ENCODE assay signal across 19 cellular contexts in genomic region chr9:69319324-69320040, GRCh38. TPM values are rescaled to one million over a fixed set of nuclear protein-coding genes. Genes with fewer than 3 reads are reported as not detected.
DNase-seq lines count a peak whose midpoint lies in the region; ATAC-seq, FAIRE-seq and TF ChIP-seq lines count a peak whose summit lies in the region.
"Had no signal": no experiment of that assay in that cellular context is flagged by ENCODE, and none has a peak within 500 bp of the region (broad histone marks: within the 10 kb centered on the region; RNA-seq: fewer than 3 reads in every experiment).

No MANE protein-coding gene starts in this region.

- peak; percentile 13 for FAIRE-seq in H1 (lab: Jason Lieb, UNC)
- FAIRE-seq: H54 had no signal

- no peak overlapping the region for H3K56ac ChIP-seq in H1 (replicated peaks; ENCODE audit: insufficient read length, low read depth, low read length)

- no peak overlapping the region for H4K5ac ChIP-seq in H1 (ENCODE audit: insufficient read length, low read depth, low read length)

- H3K36me3 ChIP-seq in GM23338 (ENCODE audit: insufficient read depth) (0 out of 2 replicates have a peak, but pooled peaks cover 3% of the 10 kb centered on the region), HEK293 (ENCODE audit: control insufficient read depth in 2 of 2, insufficient read depth in 1 of 2, low read length in 2 of 2) (no peaks in the 10 kb centered on the region), H1 (ENCODE audit: control insufficient read depth in 2 of 4, insufficient read depth in 4 of 4, low read length in 3 of 4) (no peaks in the 10 kb centered on the region), left lung (no peaks in the 10 kb centered on the region), SK-N-SH (replicated peaks in 1 of 2; ENCODE audit: control insufficient read depth in 1 of 2, insufficient read depth in 2 of 2, low read length in 1 of 2) (no peaks in the 10 kb centered on the region)

- intact Hi-C loops in left lung (cut with DNase I): no loop called here

- H2AFZ ChIP-seq in GM23338 (peak overlapping the region; percentile 88), H1 (ENCODE audit: low read length) (peak overlapping the region; percentile 26; the same call in 1 of the 2 replicates), SK-N-SH (ENCODE audit: low read depth) (no peak overlapping the region)

- H3K9me3 ChIP-seq in HEK293 (ENCODE audit: control insufficient read depth, insufficient read depth, low read depth, low read length) (no peaks in the 10 kb centered on the region), H1 (ENCODE audit: insufficient read depth in 2 of 2, low read depth in 1 of 2, low read length in 1 of 2) (peaks cover 0 to 3% of the 10 kb centered on the region in 2 experiments; a peak in 3 of 4 replicates), left lung (no peaks in the 10 kb centered on the region), SK-N-SH (no peaks in the 10 kb centered on the region)
- H3K9me3 ChIP-seq: Caco-2 had no signal

- peak overlapping the region; percentile 32 for H3K4ac ChIP-seq in H1 (replicated peaks; ENCODE audit: insufficient read length, low read depth, low read length)

- H2AK5ac ChIP-seq in H1 (ENCODE audit: low read depth, low read length): no peak overlapping the region

- H3K27me3 ChIP-seq in GM23338 (ENCODE audit: insufficient read depth): peaks cover 20% of the 10 kb centered on the region
- peaks cover 0 to 7% (median under 1%) of the 10 kb centered on the region in 4 experiments; a peak in 1 of 7 replicates for H3K27me3 ChIP-seq in H1 (replicated peaks in 1 of 4; ENCODE audit: control insufficient read depth in 3 of 4, extremely low read depth in 1 of 4, insufficient read depth in 3 of 4, low read length in 3 of 4)
- H3K27me3 ChIP-seq in left lung: peaks cover 2 to 19% of the 10 kb centered on the region in 2 donors
- peaks cover 47% of the 10 kb centered on the region for H3K27me3 ChIP-seq in SK-N-SH (ENCODE audit: insufficient read depth)

- peaks cover 30% of the 10 kb centered on the region for H3K4me1 Mint-ChIP-seq in GM23338
- H3K4me1 Mint-ChIP-seq: CD4-positive, CD25-positive, alpha-beta regulatory T cell had no signal

- H2BK120ac ChIP-seq in H1 (replicated peaks; ENCODE audit: low read depth, low read length): no peak overlapping the region

- peaks cover 20% of the 10 kb centered on the region for H3K9me3 Mint-ChIP-seq in GM23338

- H3K4me3 ChIP-seq in GM23338: no peak overlapping the region; the same call in 1 of the 2 replicates
- H3K4me3 ChIP-seq in HEK293 (ENCODE audit: low read depth, low read length): no peak overlapping the region
- no peak overlapping the region for H3K4me3 ChIP-seq in H1 (ENCODE audit: extremely low read depth in 1 of 4, insufficient read depth in 2 of 4, low read depth in 3 of 4, low read length in 4 of 4)
- H3K4me3 ChIP-seq in left lung: no peak overlapping the region
- H3K4me3 ChIP-seq in SK-N-SH (ENCODE audit: low read depth in 2 of 2, low read length in 1 of 2): no peak overlapping the region

- peak overlapping the region; percentile 59 for H3K4me2 ChIP-seq in GM23338
- H3K4me2 ChIP-seq in H1 (ENCODE audit: insufficient read depth in 1 of 2, low read depth in 2 of 2, low read length in 2 of 2): no peak overlapping the region; a peak in 1 of 4 replicates
- no peak overlapping the region for H3K4me2 ChIP-seq in SK-N-SH

- H3K23me2 ChIP-seq in H1 (ENCODE audit: low read depth, low read length): peaks cover 2% of the 10 kb centered on the region; the same call in 1 of the 2 replicates

- TF ChIP-seq RAD21 in H1 (IDR thresholded peaks at IDR 0.05 in 1 of 2, conservative IDR thresholded peaks at IDR 0.05 in 1 of 2; ENCODE audit: low read depth in 2 of 2, low read length in 2 of 2): no peak
- TF ChIP-seq RAD21 in SK-N-SH (IDR thresholded peaks at IDR 0.05; ENCODE audit: low read length): no peak

- CTCF ChIA-PET in HEK293 (lab: Yijun Ruan, JAX): interaction anchor here (0.7 to 0.9 kb wide), 2 partner anchors 138 to 283 kb away, joined by 4 to 5 read pairs; no protein-coding TSS in a partner anchor
- CTCF ChIA-PET in H1 (lab: Charles Lee; ENCODE audit: partially characterized antibody): interaction anchor here (1.0 to 3.2 kb wide), 4 partner anchors 10 to 162 kb away, joined by 3 to 24 read pairs (median 4); no protein-coding TSS in a partner anchor
- CTCF ChIA-PET in SK-N-SH (lab: Yijun Ruan, JAX): no interaction called here

- H3K79me2 ChIP-seq in GM23338 (replicated peaks; ENCODE audit: insufficient read depth) (no peaks in the 10 kb centered on the region), H1 (ENCODE audit: control insufficient read depth in 1 of 2, insufficient read depth in 2 of 2, low read length in 2 of 2) (no peaks in the 10 kb centered on the region), SK-N-SH (ENCODE audit: insufficient read depth) (no peaks in the 10 kb centered on the region)

- H3K27ac Mint-ChIP-seq in GM23338: no peak overlapping the region; the same call in 1 of the 2 replicates
- H3K27ac Mint-ChIP-seq: CD4-positive, CD25-positive, alpha-beta regulatory T cell had no signal

- H3K9me2 ChIP-seq in GM23338 (ENCODE audit: insufficient read depth) (peaks cover 4% of the 10 kb centered on the region), SK-N-SH (no peaks in the 10 kb centered on the region)

- H3K4me3 Mint-ChIP-seq in GM23338: no peak overlapping the region
- H3K4me3 Mint-ChIP-seq: CD4-positive, CD25-positive, alpha-beta regulatory T cell had no signal

- ATAC-seq in GM23338 (no peak), left lung (no peak)

- H4K8ac ChIP-seq in H1 (ENCODE audit: extremely low read depth, insufficient read depth, low read length): no peak overlapping the region; the same call in 1 of the 2 replicates

- H3K79me1 ChIP-seq in H1 (ENCODE audit: low read depth, low read length): no peaks in the 10 kb centered on the region

- H2BK12ac ChIP-seq in H1 (ENCODE audit: low read depth, low read length): no peak overlapping the region

- no peak overlapping the region for H3K14ac ChIP-seq in H1 (ENCODE audit: insufficient read length)

- no peak for TF ChIP-seq POLR2A in H1 (IDR thresholded peaks at IDR 0.05; ENCODE audit: control extremely low read depth in 1 of 2, low read depth in 2 of 2, low read length in 2 of 2)

- H3F3A ChIP-seq in GM23338 (replicated peaks; ENCODE audit: low read depth): no peaks in the 10 kb centered on the region
- H3F3A ChIP-seq in SK-N-SH (replicated peaks; ENCODE audit: insufficient read depth): no peaks in the 10 kb centered on the region

- H2BK5ac ChIP-seq in H1 (ENCODE audit: low read depth, low read length): no peak overlapping the region; the same call in 1 of the 2 replicates

- H3K4me1 ChIP-seq in GM23338 (ENCODE audit: insufficient read depth): peaks cover 27% of the 10 kb centered on the region
- no peaks in the 10 kb centered on the region for H3K4me1 ChIP-seq in HEK293 (ENCODE audit: control insufficient read depth, insufficient read depth, low read length)
- peaks cover 0 to 9% (median 6%) of the 10 kb centered on the region in 4 experiments; a peak in 4 of 7 replicates for H3K4me1 ChIP-seq in H1 (replicated peaks in 1 of 4; ENCODE audit: control insufficient read depth in 3 of 4, insufficient read depth in 4 of 4, low read length in 3 of 4)
- H3K4me1 ChIP-seq in left lung: no peaks in the 10 kb centered on the region
- no peaks in the 10 kb centered on the region; a peak in 1 of 4 replicates for H3K4me1 ChIP-seq in SK-N-SH (ENCODE audit: control insufficient read depth in 1 of 2, insufficient read depth in 2 of 2, low read depth in 1 of 2, low read length in 1 of 2)
- H3K4me1 ChIP-seq: Caco-2 had no signal

- no peak for DNase-seq in GM23338 (ENCODE audit: low spot score)
- DNase-seq in NCI-H345 treated with DMSO at 0.1 percent for 48 hours (lab: John Stamatoyannopoulos, UW; ENCODE audit: unreplicated experiment): peak; percentile 31
- DNase-seq in H1 (ENCODE audit: low read depth in 1 of 2, low spot score in 2 of 2): no peak
- DNase-seq in left lung: no peak
- DNase-seq in SK-N-SH: no peak
- no peak for DNase-seq in CD1c-positive myeloid dendritic cell (ENCODE audit: extremely low spot score)
- DNase-seq: Caco-2; CD4-positive, CD25-positive, alpha-beta regulatory T cell; DMS153; EL; KBM-7; NCI-H2081 treated with DMSO at 0.1 percent for 48 hours; NCI-H524; OCI-M1; SIG-M5; SW 1271 had no signal

- WGBS in H1 (ENCODE audit: extremely low coverage in 1 of 2, insufficient coverage in 1 of 2, insufficient read length in 1 of 2, insufficient replicate concordance in 2 of 2, low coverage in 1 of 2, low lambda C conversion rate in 2 of 2, missing lambda C conversion rate in 1 of 2), 2 experiments: 66% methylated on average over 6 of the region's 6 CpGs; no CpG with 5 or more reads in 1 of the 2 experiments
- WGBS in SK-N-SH (ENCODE audit: low lambda C conversion rate): 43% methylated on average over 6 of the region's 6 CpGs

- no peak overlapping the region for H3K23ac ChIP-seq in H1 (ENCODE audit: insufficient read length)

- POLR2A ChIA-PET in HEK293 (lab: Yijun Ruan, JAX): no interaction called here
- POLR2A ChIA-PET in H1 (lab: Charles Lee; ENCODE audit: partially characterized antibody): interaction anchor here (0.5 to 5.7 kb wide), 6 partner anchors 8 to 1101 kb away, joined by 3 to 48 read pairs (median 4); no protein-coding TSS in a partner anchor
- POLR2A ChIA-PET in SK-N-SH (lab: Yijun Ruan, JAX): no interaction called here

- no peak overlapping the region for H3K9ac ChIP-seq in H1 (replicated peaks in 1 of 4; ENCODE audit: extremely low read depth in 1 of 4, low read depth in 3 of 4, low read length in 3 of 4)
- H3K9ac ChIP-seq in SK-N-SH: no peak overlapping the region

- TF ChIP-seq EP300 in H1 (IDR thresholded peaks at IDR 0.05; ENCODE audit: borderline replicate concordance in 1 of 2, low read depth in 2 of 2, low read length in 2 of 2) (no peak), SK-N-SH (IDR thresholded peaks at IDR 0.05; ENCODE audit: borderline replicate concordance in 1 of 2, low read depth in 1 of 2, low read length in 1 of 2) (no peak)

- no peak overlapping the region for H2BK15ac ChIP-seq in H1 (ENCODE audit: low read length)

- TF ChIP-seq CTCF in GM23338 (conservative IDR thresholded peaks at IDR 0.05; ENCODE audit: low read depth in 2 of 2) (no peak), HEK293 (tag by site-specific recombination; IDR thresholded peaks at IDR 0.05) (no peak), H1 (IDR thresholded peaks at IDR 0.05; ENCODE audit: control extremely low read depth in 1 of 3, insufficient read depth in 1 of 3, low read depth in 1 of 3, low read length in 3 of 3) (no peak), left lung (IDR thresholded peaks at IDR 0.05) (no peak), SK-N-SH (IDR thresholded peaks at IDR 0.05) (no peak)

- no peak overlapping the region for H3K18ac ChIP-seq in H1 (ENCODE audit: extremely low read depth, low read length)

- H4K91ac ChIP-seq in H1 (replicated peaks; ENCODE audit: insufficient read length, low read length): peak overlapping the region; percentile 17

- H4K20me1 ChIP-seq in GM23338 (replicated peaks; ENCODE audit: insufficient read depth): no peaks in the 10 kb centered on the region
- H4K20me1 ChIP-seq in H1 (replicated peaks in 1 of 2; ENCODE audit: control insufficient read depth in 1 of 2, insufficient read depth in 2 of 2, low read length in 2 of 2): no peaks in the 10 kb centered on the region
- H4K20me1 ChIP-seq in SK-N-SH (ENCODE audit: insufficient read depth): no peaks in the 10 kb centered on the region

- peaks cover 14% of the 10 kb centered on the region for H3K27me3 Mint-ChIP-seq in GM23338 (ENCODE audit: insufficient read depth, low read depth, poor library complexity)

- H3K27ac ChIP-seq in GM23338 (ENCODE audit: low read depth): 0 out of 2 replicates have a peak overlapping the region, but pooled peaks have one; percentile 60
- H3K27ac ChIP-seq in HEK293 (ENCODE audit: extremely low read depth, low read depth, low read length): no peak overlapping the region
- no peak overlapping the region for H3K27ac ChIP-seq in H1 (ENCODE audit: low read depth, low read length)
- H3K27ac ChIP-seq in left lung: no peak overlapping the region
- H3K27ac ChIP-seq in SK-N-SH (ENCODE audit: low read depth in 2 of 2, low read length in 1 of 2): no peak overlapping the region

- H3K36me3 Mint-ChIP-seq in GM23338 (ENCODE audit: low read depth): peaks cover 3% of the 10 kb centered on the region; the same call in 1 of the 3 replicates
- H3K36me3 Mint-ChIP-seq: CD4-positive, CD25-positive, alpha-beta regulatory T cell had no signal

- H2BK20ac ChIP-seq in H1 (ENCODE audit: low read length): 0 out of 2 replicates have a peak overlapping the region, but pooled peaks have one; percentile 19

RNA-seq across cellular contexts. Expression of gene ENTREP1, which starts 5.5 kb away (rescaled TPM):
- 10.0 and 11.6 TPM in 2 replicates for total RNA-seq in GM23338 (2014; rRNA removed; shearing (Covaris generic))
- polyA plus RNA-seq in GM23338 (2016; fragmentation: Nextera tagmentation; extraction: Ambion mirVana) (5.7 and 5.8 TPM in 2 replicates), H1 (2011; rRNA removed) (14.8 and 15.3 TPM in 2 replicates), SK-N-SH (2012; rRNA removed) (not detected in 2 replicates)
- total RNA-seq in H1 (2021; fragmentation: NEBNext Ultra II Directional; extraction: Animal tissue kit (Norgen Biotek cat#: 25700)): 22.8 and 25.0 TPM in 2 replicates
- 13.0 TPM for polyA plus RNA-seq in H1 (2011; cell fraction: cytosol; rRNA removed)
- 64.5 TPM for polyA plus RNA-seq in H1 (2011; cell fraction: nucleus; rRNA removed)
- polyA plus RNA-seq in H1 (2012, experiment 1 of 2): 12.3 to 17.8 TPM (median 15.6 TPM) in 4 replicates
- polyA plus RNA-seq in H1 (2012, experiment 2 of 2): 9.5 TPM
- polyA plus RNA-seq in H1 (2013, experiment 1 of 2): 40.5 TPM
- polyA plus RNA-seq in H1 (2013, experiment 2 of 2): 39.5 TPM
- 15.9 and 17.4 TPM in 2 replicates for polyA minus RNA-seq in H1 (2011; rRNA and poly(A)+ RNA removed)
- 7.4 TPM for polyA minus RNA-seq in H1 (2011; cell fraction: cytosol; rRNA and poly(A)+ RNA removed)
- polyA minus RNA-seq in H1 (2011; cell fraction: nucleus; rRNA and poly(A)+ RNA removed): 23.6 TPM
- total RNA-seq in left lung: 10 to 100 TPM; 16.8 to 37.4 TPM
- not detected in 2 replicates for polyA plus RNA-seq in SK-N-SH (2012; cell fraction: cytosol; rRNA removed)
- 0.04 and 0.07 TPM in 2 replicates for polyA plus RNA-seq in SK-N-SH (2012; cell fraction: nucleus; rRNA removed)
- total RNA-seq: Caco-2; CD4-positive, CD25-positive, alpha-beta regulatory T cell; RPMI7951 had no signal
- polyA plus RNA-seq: CD4-positive, CD25-positive, alpha-beta regulatory T cell had no signal
